Comparison of ENCODE assay signal across 11 cellular contexts in the genomic region with DNA sequence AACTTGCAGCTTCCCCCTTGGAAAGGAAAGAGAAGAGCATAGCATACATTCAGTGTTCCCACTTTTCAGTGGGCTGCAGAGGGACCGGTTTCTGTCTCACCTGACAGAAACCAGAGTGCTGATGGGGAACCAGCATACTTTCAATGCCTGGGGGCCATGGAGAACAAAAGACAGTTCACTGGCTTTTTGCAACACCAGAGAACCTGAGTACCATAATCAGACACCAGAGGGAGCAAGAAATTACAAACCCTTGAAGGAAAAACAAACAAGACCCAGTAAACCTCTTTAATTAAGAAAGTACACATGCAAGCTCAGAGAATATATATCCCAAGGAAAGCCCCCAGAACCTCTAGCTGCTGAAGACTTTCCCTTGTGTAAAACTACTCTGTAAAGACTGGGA. TPM values are rescaled to one million over a fixed set of nuclear protein-coding genes. Genes with fewer than 3 reads are reported as not detected.
DNase-seq lines count a peak whose midpoint lies in the region; ATAC-seq and TF ChIP-seq lines count a peak whose summit lies in the region.
"Had no signal": no experiment of that assay in that cellular context is flagged by ENCODE, and none has a peak within 500 bp of the region (broad histone marks: within the 10 kb centered on the region; RNA-seq: fewer than 3 reads in every experiment).

No MANE protein-coding gene starts in this region.

- no peaks in the 10 kb centered on the region for H3K4me1 Mint-ChIP-seq in activated naive CD4-positive, alpha-beta T cell treated with anti-CD3 and anti-CD28 coated beads, Interleukin-2, amount 10 ng/mL, durations not matched to agents 7 days and 5 days

- TF ChIP-seq CTCF in heart left ventricle (IDR thresholded peaks at IDR 0.05) (peak in 8 of 12 donors; percentile 9 to 43 (median 28)), right atrium auricular region (IDR thresholded peaks at IDR 0.05) (peak in 1 of 2 donors; percentile 35), fibroblast of the aortic adventitia (IDR thresholded peaks at IDR 0.05; ENCODE audit: insufficient read depth, low read length) (peak; percentile 40), omental fat pad (IDR thresholded peaks at IDR 0.05) (no peak)

- no peak for TF ChIP-seq POLR2A in heart left ventricle (IDR thresholded peaks at IDR 0.05)

- CTCF ChIA-PET in activated naive CD4-positive, alpha-beta T cell treated with anti-CD3 and anti-CD28 coated beads, Interleukin-2, amount 10 ng/mL, durations not matched to agents 7 days and 5 days (lab: Charles Lee) = no interaction called here

- H3K27me3 Mint-ChIP-seq in activated naive CD4-positive, alpha-beta T cell treated with anti-CD3 and anti-CD28 coated beads, Interleukin-2, amount 10 ng/mL, durations not matched to agents 7 days and 5 days = no peaks in the 10 kb centered on the region

- H3K27me3 ChIP-seq in heart left ventricle (no peaks in the 10 kb centered on the region), right atrium auricular region (no peaks in the 10 kb centered on the region), NT2/D1 (ENCODE audit: insufficient read depth, insufficient read length) (no peaks in the 10 kb centered on the region)
- H3K27me3 ChIP-seq: colonic mucosa had no signal

- H3K4me3 ChIP-seq in heart left ventricle (no peak overlapping the region), right atrium auricular region (no peak overlapping the region), NT2/D1 (ENCODE audit: insufficient read length, low read depth) (no peak overlapping the region), fibroblast of the aortic adventitia (ENCODE audit: low read depth, low read length) (no peak overlapping the region)
- H3K4me3 ChIP-seq: colonic mucosa had no signal

- intact Hi-C loops in heart left ventricle (cut with DNase I) = loop anchor here in 8 of 10 donors (2.0 to 10.0 kb wide), 13 partner anchors 237 to 631 kb away; no protein-coding TSS in a partner anchor

- H3K36me3 ChIP-seq in heart left ventricle (no peaks in the 10 kb centered on the region), right atrium auricular region (no peaks in the 10 kb centered on the region), NT2/D1 (ENCODE audit: insufficient read depth, insufficient read length, low read length) (no peaks in the 10 kb centered on the region)
- H3K36me3 ChIP-seq: colonic mucosa had no signal

- H3K27ac Mint-ChIP-seq in activated naive CD4-positive, alpha-beta T cell treated with anti-CD3 and anti-CD28 coated beads, Interleukin-2, amount 10 ng/mL, durations not matched to agents 7 days and 5 days = no peak overlapping the region

- 37 to 55% (median 48%) methylated on average over 1 of the region's 1 CpG for WGBS in heart left ventricle, 4 donors

- H3K9ac ChIP-seq in NT2/D1 (ENCODE audit: insufficient read length, low read depth) = no peak overlapping the region

- H3K4me1 ChIP-seq in heart left ventricle (no peaks in the 10 kb centered on the region), right atrium auricular region (no peaks in the 10 kb centered on the region), NT2/D1 (ENCODE audit: insufficient read depth, insufficient read length) (no peaks in the 10 kb centered on the region)
- H3K4me1 ChIP-seq: colonic mucosa had no signal

- DNase-seq in heart left ventricle (no peak), right atrium auricular region (ENCODE audit: low spot score) (no peak), NT2/D1 (ENCODE audit: low read depth, low spot score) (peak; percentile 63), fibroblast of the aortic adventitia (ENCODE audit: low read depth) (peak; percentile 32), NOMO-1 treated with DMSO at 0.1 percent for 48 hours (lab: John Stamatoyannopoulos, UW; ENCODE audit: unreplicated experiment) (no peak), omental fat pad (ENCODE audit: low spot score) (no peak)
- no peak for DNase-seq in activated CD4-positive, CD25-positive, alpha-beta regulatory T cell (lab: John Stamatoyannopoulos, UW)
- no peak for DNase-seq in activated naive CD4-positive, alpha-beta T cell treated with anti-CD3 and anti-CD28 coated beads, Interleukin-2, amount 10 ng/mL, durations not matched to agents 7 days and 5 days
- DNase-seq: colonic mucosa, DMS79, T-helper 9 cell had no signal

- H3K27ac ChIP-seq in heart left ventricle (no peak overlapping the region), right atrium auricular region (no peak overlapping the region)
- H3K27ac ChIP-seq: colonic mucosa had no signal

- H3K36me3 Mint-ChIP-seq in activated naive CD4-positive, alpha-beta T cell treated with anti-CD3 and anti-CD28 coated beads, Interleukin-2, amount 10 ng/mL, durations not matched to agents 7 days and 5 days = no peaks in the 10 kb centered on the region

- no peak overlapping the region for H3K4me3 Mint-ChIP-seq in activated naive CD4-positive, alpha-beta T cell treated with anti-CD3 and anti-CD28 coated beads, Interleukin-2, amount 10 ng/mL, durations not matched to agents 7 days and 5 days

- H3K9me3 ChIP-seq in heart left ventricle = peaks cover 0 to 38% (median 20%) of the 10 kb centered on the region in 12 donors
- peaks cover 0 to 38% of the 10 kb centered on the region in 2 donors for H3K9me3 ChIP-seq in right atrium auricular region
- peaks cover 19% of the 10 kb centered on the region for H3K9me3 ChIP-seq in NT2/D1 (ENCODE audit: insufficient read depth, low read length)
- H3K9me3 ChIP-seq: colonic mucosa had no signal

- ATAC-seq in heart left ventricle (no peak), omental fat pad (ENCODE audit: low FRiP score) (no peak)

- peaks cover 10% of the 10 kb centered on the region for H3K9me3 Mint-ChIP-seq in activated naive CD4-positive, alpha-beta T cell treated with anti-CD3 and anti-CD28 coated beads, Interleukin-2, amount 10 ng/mL, durations not matched to agents 7 days and 5 days

RNA-seq across cellular contexts. Expression of gene CSMD2, which starts 51.1 kb away (rescaled TPM):
- total RNA-seq in heart left ventricle (under 1 TPM; 0.02 to 0.79 (median 0.31) TPM), right atrium auricular region (under 1 TPM; 0.39 to 0.44 TPM), fibroblast of the aortic adventitia (ENCODE audit: low replicate concordance) (0.82 and 6.6 TPM in 2 replicates), omental fat pad (1 to 10 TPM in 1 of 4 donors, under 1 TPM in 2, not detected in 1; 0.19 to 3.8 (median 0.60) TPM)
- under 1 TPM; 0.07 to 0.11 TPM for polyA plus RNA-seq in heart left ventricle

Comparison
In these comparisons a context has a peak if more than half of its experiments do, and no peak if none do; other contexts are left out.
1. DNase-seq: peak in NT2/D1 (single experiment) and fibroblast of the aortic adventitia (single experiment); none in heart left ventricle (0 of 5), right atrium auricular region (single experiment), activated CD4-positive, CD25-positive, alpha-beta regulatory T cell (0 of 4), NOMO-1 treated with DMSO at 0.1 percent for 48 hours (single experiment), omental fat pad (single experiment) and activated naive CD4-positive, alpha-beta T cell treated with anti-CD3 and anti-CD28 coated beads, Interleukin-2, amount 10 ng/mL, durations not matched to agents 7 days and 5 days (single experiment).
2. CTCF ChIP-seq: peak in heart left ventricle (8 of 12) and fibroblast of the aortic adventitia (single experiment); none in omental fat pad (0 of 3).